ENCODE assay signal across 9 cellular contexts in the genomic region with DNA sequence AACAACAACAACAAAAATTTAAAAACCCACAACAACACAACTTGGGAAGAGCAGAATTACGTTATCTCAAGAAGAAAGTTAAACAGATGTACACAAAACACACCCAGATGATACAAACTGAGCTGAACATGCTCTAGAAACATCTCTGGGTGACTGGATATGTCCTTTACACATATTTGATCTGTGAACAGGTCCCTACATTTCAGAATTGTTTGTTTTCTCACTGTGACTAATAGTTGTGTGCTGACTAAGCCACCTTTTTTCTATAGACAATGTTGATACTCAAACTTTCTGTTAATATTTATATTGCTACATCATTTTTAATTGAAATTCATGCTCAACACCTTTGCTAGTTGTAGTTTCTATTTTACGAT. TPM values are rescaled to one million over a fixed set of nuclear protein-coding genes. Genes with fewer than 3 reads are reported as not detected.
DNase-seq lines count a peak whose midpoint lies in the region; ATAC-seq and TF ChIP-seq lines count a peak whose summit lies in the region.
"Had no signal": no experiment of that assay in that cellular context is flagged by ENCODE, and none has a peak within 500 bp of the region (broad histone marks: within the 10 kb centered on the region; RNA-seq: fewer than 3 reads in every experiment).

No MANE protein-coding gene starts in this region.

- H3K27ac ChIP-seq in VCaP, result peak overlapping the region; percentile 75
- peak overlapping the region; percentile 94 for H3K27ac ChIP-seq in hepatocyte

- no peaks in the 10 kb centered on the region for H3K9me2 ChIP-seq in hepatocyte (replicated peaks; ENCODE audit: insufficient read depth)

- peaks cover 7% of the 10 kb centered on the region for H4K20me1 ChIP-seq in hepatocyte (ENCODE audit: insufficient read depth, poor library complexity, severe bottlenecking)

- peaks cover 34% of the 10 kb centered on the region for H3K4me1 Mint-ChIP-seq in activated CD4-positive, alpha-beta T cell treated with anti-CD3 and anti-CD28 coated beads for 36 hours
- peaks cover 64% of the 10 kb centered on the region for H3K4me1 Mint-ChIP-seq in stimulated activated naive CD8-positive, alpha-beta T cell treated with anti-CD3 and anti-CD28 coated beads, Interleukin-15, amount 100 ng/mL, for 72 hours

- no peaks in the 10 kb centered on the region for H3K36me3 ChIP-seq in hepatocyte (replicated peaks; ENCODE audit: insufficient read depth, low read depth)

- DNase-seq in activated CD4-positive, alpha-beta T cell treated with anti-CD3 and anti-CD28 coated beads for 36 hours, result no peak
- no peak for DNase-seq in activated CD4-positive, alpha-beta T cell treated with anti-CD3 and anti-CD28 coated beads, Interleukin-2, amount 50 U/mL, for 48 hours
- no peak for DNase-seq in hepatocyte (ENCODE audit: low spot score)
- no peak for DNase-seq in stimulated activated naive CD8-positive, alpha-beta T cell treated with anti-CD3 and anti-CD28 coated beads, Interleukin-15, amount 100 ng/mL, for 72 hours
- DNase-seq in NCI-H1694 (lab: John Stamatoyannopoulos, UW), result no peak
- DNase-seq: NCI-H524 treated with DMSO at 0.1 percent for 48 hours had no signal

- H3K27me3 Mint-ChIP-seq in activated CD4-positive, alpha-beta T cell treated with anti-CD3 and anti-CD28 coated beads for 36 hours, result no peaks in the 10 kb centered on the region
- no peaks in the 10 kb centered on the region for H3K27me3 Mint-ChIP-seq in stimulated activated naive CD8-positive, alpha-beta T cell treated with anti-CD3 and anti-CD28 coated beads, Interleukin-15, amount 100 ng/mL, for 72 hours

- intact Hi-C loops in activated CD4-positive, alpha-beta T cell treated with anti-CD3 and anti-CD28 coated beads for 36 hours (cut with DNase I, micrococcal nuclease), result loop anchor here (1.0 to 2.0 kb wide), 5 partner anchors 16 to 379 kb away; a partner anchor contains a TSS

- peak; percentile 32 for ATAC-seq in activated CD4-positive, alpha-beta T cell treated with anti-CD3 and anti-CD28 coated beads for 36 hours
- no peak for ATAC-seq in stimulated activated naive CD8-positive, alpha-beta T cell treated with anti-CD3 and anti-CD28 coated beads, Interleukin-15, amount 100 ng/mL, for 72 hours
- no peak for ATAC-seq in GM19324 (IDR thresholded peaks at IDR 0.05; ENCODE audit: low FRiP score, unreplicated experiment)
- ATAC-seq in GM21528 (IDR thresholded peaks at IDR 0.05; ENCODE audit: low FRiP score, unreplicated experiment), result no peak

- H2AFZ ChIP-seq in hepatocyte, result peak overlapping the region; percentile 26

- peaks cover 3% of the 10 kb centered on the region for H3K36me3 Mint-ChIP-seq in activated CD4-positive, alpha-beta T cell treated with anti-CD3 and anti-CD28 coated beads for 36 hours (ENCODE audit: low read depth)

- CTCF ChIA-PET in activated CD4-positive, alpha-beta T cell treated with anti-CD3 and anti-CD28 coated beads for 36 hours (lab: Charles Lee), result interaction anchor here (0.5 to 2.6 kb wide), 12 partner anchors 9 to 521 kb away, joined by 3 to 11 read pairs (median 5); a partner anchor contains a TSS

- H3K4me1 ChIP-seq in hepatocyte (ENCODE audit: insufficient read depth), result peaks cover 12% of the 10 kb centered on the region

- H3K27ac Mint-ChIP-seq in activated CD4-positive, alpha-beta T cell treated with anti-CD3 and anti-CD28 coated beads for 36 hours, result peak overlapping the region; percentile 86
- H3K27ac Mint-ChIP-seq in stimulated activated naive CD8-positive, alpha-beta T cell treated with anti-CD3 and anti-CD28 coated beads, Interleukin-15, amount 100 ng/mL, for 72 hours, result no peak overlapping the region

- H3K4me3 Mint-ChIP-seq in activated CD4-positive, alpha-beta T cell treated with anti-CD3 and anti-CD28 coated beads for 36 hours, result peak overlapping the region; percentile 87
- H3K4me3 Mint-ChIP-seq in stimulated activated naive CD8-positive, alpha-beta T cell treated with anti-CD3 and anti-CD28 coated beads, Interleukin-15, amount 100 ng/mL, for 72 hours, result peak overlapping the region; percentile 92 to 94

- H3K9me3 Mint-ChIP-seq in activated CD4-positive, alpha-beta T cell treated with anti-CD3 and anti-CD28 coated beads for 36 hours (ENCODE audit: low read depth), result no peaks in the 10 kb centered on the region
- peaks cover 0 to 4% of the 10 kb centered on the region in 2 donors for H3K9me3 Mint-ChIP-seq in stimulated activated naive CD8-positive, alpha-beta T cell treated with anti-CD3 and anti-CD28 coated beads, Interleukin-15, amount 100 ng/mL, for 72 hours

- POLR2A ChIA-PET in activated CD4-positive, alpha-beta T cell treated with anti-CD3 and anti-CD28 coated beads for 36 hours (lab: Charles Lee), result interaction anchor here (1.0 to 1.9 kb wide), 2 partner anchors 16 to 47 kb away, joined by 3 to 8 read pairs; a partner anchor contains a TSS

- 87% methylated on average over 2 of the region's 2 CpGs for WGBS in hepatocyte (ENCODE audit: low lambda C conversion rate, missing lambda C conversion rate)

- no peak overlapping the region for H3K4me3 ChIP-seq in hepatocyte

- H3K79me2 ChIP-seq in hepatocyte, result peaks cover 34% of the 10 kb centered on the region

- peak overlapping the region; percentile 76 for H3K4me2 ChIP-seq in hepatocyte

- no peak for TF ChIP-seq CTCF in VCaP (conservative IDR thresholded peaks at IDR 0.05)
- TF ChIP-seq CTCF in hepatocyte (IDR thresholded peaks at IDR 0.05; ENCODE audit: poor library complexity), result no peak

- no peaks in the 10 kb centered on the region for H3K9me3 ChIP-seq in hepatocyte (ENCODE audit: low read depth)

- no peaks in the 10 kb centered on the region for H3K27me3 ChIP-seq in hepatocyte

RNA-seq across cellular contexts. Expression of a gene that starts 1.0 kb away (rescaled TPM):
- 10 to 100 TPM; 16.9 to 25.2 TPM for total RNA-seq in activated CD4-positive, alpha-beta T cell treated with anti-CD3 and anti-CD28 coated beads for 36 hours
- 140 and 180 TPM in 2 replicates for total RNA-seq in hepatocyte
- 148 and 149 TPM in 2 replicates for polyA plus RNA-seq in hepatocyte

RNA-seq across cellular contexts. Expression of a gene that starts 16.8 kb away (rescaled TPM):
- 10 to 100 TPM; 26.0 to 42.8 TPM for total RNA-seq in activated CD4-positive, alpha-beta T cell treated with anti-CD3 and anti-CD28 coated beads for 36 hours
- total RNA-seq in hepatocyte, result 30.8 and 36.3 TPM in 2 replicates
- 101 and 102 TPM in 2 replicates for polyA plus RNA-seq in hepatocyte

RNA-seq across cellular contexts. Expression of a gene that starts 23.8 kb away (rescaled TPM):
- 10 to 100 TPM; 34.5 to 42.8 TPM for total RNA-seq in activated CD4-positive, alpha-beta T cell treated with anti-CD3 and anti-CD28 coated beads for 36 hours
- total RNA-seq in hepatocyte, result 62.1 and 85.1 TPM in 2 replicates
- polyA plus RNA-seq in hepatocyte, result 11.9 and 23.2 TPM in 2 replicates

RNA-seq across cellular contexts. Expression of a gene that starts 47.7 kb away (rescaled TPM):
- total RNA-seq in activated CD4-positive, alpha-beta T cell treated with anti-CD3 and anti-CD28 coated beads for 36 hours, result 100 to 1,000 TPM; 125 to 165 TPM
- 0.52 and 0.80 TPM in 2 replicates for total RNA-seq in hepatocyte
- 1.4 and 1.7 TPM in 2 replicates for polyA plus RNA-seq in hepatocyte
